In the genomic region with DNA sequence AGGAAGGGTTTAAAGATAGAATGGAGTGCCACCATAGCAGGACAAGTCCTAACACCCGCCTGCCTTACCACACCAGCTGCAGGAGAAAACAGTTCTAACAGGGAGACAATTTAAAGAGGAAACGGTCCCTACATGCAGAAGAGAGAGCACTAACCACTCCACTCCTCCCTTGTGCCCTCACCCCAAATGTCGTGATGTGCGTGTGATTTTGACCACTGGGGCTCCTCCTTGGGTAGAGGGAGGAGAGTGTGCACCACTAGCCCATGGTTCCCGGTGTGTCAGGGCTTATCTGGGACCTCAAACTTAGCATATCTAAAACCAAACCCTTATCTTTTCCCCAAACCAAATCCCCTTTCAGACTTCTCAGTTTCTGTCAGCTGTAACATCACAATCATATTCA, we compare ENCODE assay signal across 17 cellular contexts.
DNase-seq lines count a peak whose midpoint lies in the region; ATAC-seq and TF ChIP-seq lines count a peak whose summit lies in the region.
"Had no signal": no experiment of that assay in that cellular context is flagged by ENCODE, and none has a peak within 500 bp of the region (broad histone marks: within the 10 kb centered on the region; RNA-seq: fewer than 3 reads in every experiment).

No MANE protein-coding gene starts in this region.

- H3K4me3 ChIP-seq in WERI-Rb-1 (ENCODE audit: low read depth, low read length) (no peak overlapping the region), gastrocnemius medialis (no peak overlapping the region), GM23338 (no peak overlapping the region)
- H3K4me3 ChIP-seq: GM23248 had no signal

- H3K9me3 ChIP-seq in WERI-Rb-1 (ENCODE audit: severe bottlenecking) = no peaks in the 10 kb centered on the region
- H3K9me3 ChIP-seq in gastrocnemius medialis = no peaks in the 10 kb centered on the region

- H3K27me3 Mint-ChIP-seq in activated CD8-positive, alpha-beta T cell treated with anti-CD3 and anti-CD28 coated beads, Interleukin-2, amount 10 ng/mL, durations not matched to agents 7 days and 5 days (ENCODE audit: low read depth) = no peaks in the 10 kb centered on the region
- peaks cover 1% of the 10 kb centered on the region for H3K27me3 Mint-ChIP-seq in GM23338 (ENCODE audit: insufficient read depth, low read depth, poor library complexity)
- H3K27me3 Mint-ChIP-seq: dendritic cell treated with granulocyte-macrophage colony-stimulating factor and Interleukin-4, amounts not matched to agents 40 ng/mL and 50 ng/mL, for 4 days; type B pancreatic cell had no signal

- H3K36me3 ChIP-seq in WERI-Rb-1 (no peaks in the 10 kb centered on the region), gastrocnemius medialis (no peaks in the 10 kb centered on the region), GM23338 (ENCODE audit: insufficient read depth) (no peaks in the 10 kb centered on the region)

- ATAC-seq in GM18505 (IDR thresholded peaks at IDR 0.05; ENCODE audit: unreplicated experiment) = peak; percentile 55
- ATAC-seq in GM21381 (IDR thresholded peaks at IDR 0.05; ENCODE audit: unreplicated experiment) = peak; percentile 75
- peak; percentile 63 for ATAC-seq in HG02981 (IDR thresholded peaks at IDR 0.05; ENCODE audit: unreplicated experiment)
- no peak for ATAC-seq in activated CD8-positive, alpha-beta T cell treated with anti-CD3 and anti-CD28 coated beads, Interleukin-2, amount 10 ng/mL, durations not matched to agents 7 days and 5 days
- ATAC-seq in gastrocnemius medialis = no peak
- ATAC-seq in GM23338 = no peak
- ATAC-seq: activated naive CD8-positive, alpha-beta T cell treated with anti-CD3 and anti-CD28 coated beads, Interleukin-2, amount 50 U/mL, for 24 hours; natural killer cell; Panc1 had no signal

- H3K4me3 Mint-ChIP-seq in activated CD8-positive, alpha-beta T cell treated with anti-CD3 and anti-CD28 coated beads, Interleukin-2, amount 10 ng/mL, durations not matched to agents 7 days and 5 days = no peak overlapping the region
- no peak overlapping the region for H3K4me3 Mint-ChIP-seq in GM23338
- H3K4me3 Mint-ChIP-seq: activated naive CD8-positive, alpha-beta T cell treated with anti-CD3 and anti-CD28 coated beads, Interleukin-2, amount 50 U/mL, for 24 hours; dendritic cell treated with granulocyte-macrophage colony-stimulating factor and Interleukin-4, amounts not matched to agents 40 ng/mL and 50 ng/mL, for 4 days; natural killer cell; T-helper 2 cell treated with Interferon-gamma antibody and Interleukin-4, amounts not matched to agents 5 μg/mL and 100 μg/mL, for 36 hours; type B pancreatic cell had no signal

- intact Hi-C loops in gastrocnemius medialis (cut with DNase I; ENCODE audit: low total_unique reads) = no loop called here

- H3K9me2 ChIP-seq in GM23338 (ENCODE audit: insufficient read depth) = no peaks in the 10 kb centered on the region

- no peaks in the 10 kb centered on the region for H3K4me1 Mint-ChIP-seq in activated CD8-positive, alpha-beta T cell treated with anti-CD3 and anti-CD28 coated beads, Interleukin-2, amount 10 ng/mL, durations not matched to agents 7 days and 5 days (ENCODE audit: low read depth)
- no peaks in the 10 kb centered on the region for H3K4me1 Mint-ChIP-seq in GM23338
- H3K4me1 Mint-ChIP-seq: natural killer cell had no signal

- peak; percentile 99 for DNase-seq in MV-4-11 (lab: John Stamatoyannopoulos, UW)
- DNase-seq in WERI-Rb-1 = no peak
- DNase-seq in activated CD8-positive, alpha-beta T cell treated with anti-CD3 and anti-CD28 coated beads, Interleukin-2, amount 10 ng/mL, durations not matched to agents 7 days and 5 days = no peak
- no peak for DNase-seq in gastrocnemius medialis
- no peak for DNase-seq in GM23338 (ENCODE audit: low spot score)
- DNase-seq: activated naive CD8-positive, alpha-beta T cell treated with anti-CD3 and anti-CD28 coated beads, Interleukin-2, amount 50 U/mL, for 24 hours; foreskin fibroblast; GM23248; natural killer cell; NCI-H187 treated with DMSO at 0.1 percent for 48 hours had no signal

- CTCF ChIA-PET in activated CD8-positive, alpha-beta T cell treated with anti-CD3 and anti-CD28 coated beads, Interleukin-2, amount 10 ng/mL, durations not matched to agents 7 days and 5 days (lab: Charles Lee) = no interaction called here

- H2AFZ ChIP-seq in GM23338 = no peak overlapping the region
- H2AFZ ChIP-seq: GM23248 had no signal

- no peak overlapping the region for H3K27ac ChIP-seq in WERI-Rb-1
- no peak overlapping the region for H3K27ac ChIP-seq in gastrocnemius medialis
- H3K27ac ChIP-seq in GM23338 (ENCODE audit: low read depth) = no peak overlapping the region
- H3K27ac ChIP-seq: GM23248 had no signal

- H3K27ac Mint-ChIP-seq in activated CD8-positive, alpha-beta T cell treated with anti-CD3 and anti-CD28 coated beads, Interleukin-2, amount 10 ng/mL, durations not matched to agents 7 days and 5 days = no peak overlapping the region
- no peak overlapping the region for H3K27ac Mint-ChIP-seq in GM23338
- H3K27ac Mint-ChIP-seq: activated naive CD8-positive, alpha-beta T cell treated with anti-CD3 and anti-CD28 coated beads, Interleukin-2, amount 50 U/mL, for 24 hours; dendritic cell treated with granulocyte-macrophage colony-stimulating factor and Interleukin-4, amounts not matched to agents 40 ng/mL and 50 ng/mL, for 4 days; natural killer cell; T-helper 2 cell treated with Interferon-gamma antibody and Interleukin-4, amounts not matched to agents 5 μg/mL and 100 μg/mL, for 36 hours; type B pancreatic cell had no signal

- POLR2A ChIA-PET in activated CD8-positive, alpha-beta T cell treated with anti-CD3 and anti-CD28 coated beads, Interleukin-2, amount 10 ng/mL, durations not matched to agents 7 days and 5 days (lab: Charles Lee) = no interaction called here

- TF ChIP-seq POLR2A in GM18505 (IDR thresholded peaks at IDR 0.05; ENCODE audit: borderline replicate concordance, extremely low read depth, insufficient read depth, insufficient read length) = no peak
- TF ChIP-seq POLR2A in gastrocnemius medialis (IDR thresholded peaks at IDR 0.05) = no peak

- no peaks in the 10 kb centered on the region for H3K79me2 ChIP-seq in GM23338 (replicated peaks; ENCODE audit: insufficient read depth)

- no peak for TF ChIP-seq CTCF in WERI-Rb-1 (IDR thresholded peaks at IDR 0.05; ENCODE audit: low read depth, low read length)
- no peak for TF ChIP-seq CTCF in gastrocnemius medialis (IDR thresholded peaks at IDR 0.05 in 4 of 5, conservative IDR thresholded peaks at IDR 0.05 in 1 of 5)
- no peak for TF ChIP-seq CTCF in GM23338 (conservative IDR thresholded peaks at IDR 0.05; ENCODE audit: low read depth in 2 of 2)

- no peaks in the 10 kb centered on the region for H3K9me3 Mint-ChIP-seq in activated CD8-positive, alpha-beta T cell treated with anti-CD3 and anti-CD28 coated beads, Interleukin-2, amount 10 ng/mL, durations not matched to agents 7 days and 5 days (ENCODE audit: insufficient read depth)
- H3K9me3 Mint-ChIP-seq in GM23338 = no peaks in the 10 kb centered on the region
- H3K9me3 Mint-ChIP-seq: activated naive CD8-positive, alpha-beta T cell treated with anti-CD3 and anti-CD28 coated beads, Interleukin-2, amount 50 U/mL, for 24 hours; dendritic cell treated with granulocyte-macrophage colony-stimulating factor and Interleukin-4, amounts not matched to agents 40 ng/mL and 50 ng/mL, for 4 days; T-helper 2 cell treated with Interferon-gamma antibody and Interleukin-4, amounts not matched to agents 5 μg/mL and 100 μg/mL, for 36 hours had no signal

- H3K4me1 ChIP-seq in gastrocnemius medialis = no peaks in the 10 kb centered on the region
- no peaks in the 10 kb centered on the region for H3K4me1 ChIP-seq in GM23338 (ENCODE audit: insufficient read depth)

- H4K20me1 ChIP-seq in GM23338 (replicated peaks; ENCODE audit: insufficient read depth) = no peaks in the 10 kb centered on the region

- H3K4me2 ChIP-seq in GM23338 = no peak overlapping the region

- no peaks in the 10 kb centered on the region for H3F3A ChIP-seq in GM23338 (replicated peaks; ENCODE audit: low read depth)

- no peaks in the 10 kb centered on the region for H3K36me3 Mint-ChIP-seq in activated CD8-positive, alpha-beta T cell treated with anti-CD3 and anti-CD28 coated beads, Interleukin-2, amount 10 ng/mL, durations not matched to agents 7 days and 5 days (ENCODE audit: low read depth)
- H3K36me3 Mint-ChIP-seq in GM23338 (ENCODE audit: low read depth) = no peaks in the 10 kb centered on the region
- H3K36me3 Mint-ChIP-seq: natural killer cell, type B pancreatic cell had no signal

- peaks cover 67% of the 10 kb centered on the region for H3K27me3 ChIP-seq in WERI-Rb-1 (ENCODE audit: insufficient read depth, low read depth, severe bottlenecking)
- H3K27me3 ChIP-seq in gastrocnemius medialis = no peaks in the 10 kb centered on the region
- no peaks in the 10 kb centered on the region for H3K27me3 ChIP-seq in GM23338 (ENCODE audit: insufficient read depth)

- in situ Hi-C loops in gastrocnemius medialis (cut with MboI; ENCODE audit: low sequenced_read_pairs in 4 of 4) = no loop called here

TF ChIP-seq in GM23338, 12 proteins besides CTCF, POLR2A, EP300 and RAD21:
- TF ChIP-seq ZNF331 (CRISPR knock-in tag; IDR thresholded peaks at IDR 0.05; ENCODE audit: low read depth) (no peak), POLR2AphosphoS5 (IDR thresholded peaks at IDR 0.05; ENCODE audit: low read depth) (no peak)
TF ChIP-seq in GM23338: peak in this region for 0.

Comparison
In these comparisons a context has a peak if more than half of its experiments do, and no peak if none do; other contexts are left out.
1. ATAC-seq: peak in GM18505 (single experiment), GM21381 (single experiment) and HG02981 (single experiment); none in activated CD8-positive, alpha-beta T cell treated with anti-CD3 and anti-CD28 coated beads, Interleukin-2, amount 10 ng/mL, durations not matched to agents 7 days and 5 days (single experiment), gastrocnemius medialis (0 of 2) and GM23338 (single experiment).